ENCODE assay signal across 8 cellular contexts in the genomic region with DNA sequence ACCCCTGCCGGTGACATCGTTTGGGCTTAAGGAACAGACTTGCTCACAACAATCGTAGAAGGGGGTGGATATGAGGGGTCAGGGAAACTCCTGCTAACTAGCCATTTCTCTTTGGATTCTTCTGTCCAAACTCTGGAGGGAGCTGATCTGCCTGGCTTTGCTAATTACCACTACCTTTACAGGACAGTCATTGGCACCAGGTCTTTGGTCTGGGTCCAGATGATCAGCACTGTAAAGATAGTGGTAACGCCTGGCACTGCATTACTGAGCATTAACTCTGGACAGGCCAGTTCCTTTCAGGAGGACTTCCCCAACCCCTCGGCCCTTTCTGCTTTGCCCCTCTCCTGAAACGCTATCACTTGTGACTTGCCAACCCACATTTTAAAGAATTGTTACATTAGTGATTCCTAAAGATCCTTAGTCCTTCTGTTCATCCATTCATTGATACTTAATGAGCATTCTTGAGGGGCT. TPM values are rescaled to one million over a fixed set of nuclear protein-coding genes. Genes with fewer than 3 reads are reported as not detected.
A peak's percentile ranks its signal among the peaks of the same experiment; 100 is the strongest.
DNase-seq lines count a peak whose midpoint lies in the region; ATAC-seq and TF ChIP-seq lines count a peak whose summit lies in the region.

No MANE protein-coding gene starts in this region.

- H4K8ac ChIP-seq in IMR-90 (ENCODE audit: low read depth in 2 of 2, low read length in 2 of 2), result peak overlapping the region; percentile 21 to 71

- H3K4ac ChIP-seq in IMR-90 (ENCODE audit: low read depth, low read length), result peak overlapping the region; percentile 84

- WGBS in IMR-90 (ENCODE audit: extremely low coverage in 2 of 2, insufficient read length in 1 of 2), 2 experiments, result no CpG with 5 or more reads among the region's 6 CpGs

- CTCF ChIA-PET in IMR-90 (lab: Yijun Ruan, JAX), result no interaction called here
- CTCF ChIA-PET in HEK293T (lab: Yijun Ruan, JAX), result interaction anchor here (1.2 kb wide), 1 partner anchor 125 kb away, joined by 3 read pairs; no protein-coding TSS in a partner anchor

- peak overlapping the region; percentile 25; the same call in 1 of the 2 replicates for H4K5ac ChIP-seq in IMR-90 (ENCODE audit: low read depth, low read length)

- TF ChIP-seq RAD21 in IMR-90 (IDR thresholded peaks at IDR 0.05; ENCODE audit: low read length), result no peak

- no peak overlapping the region for H2BK15ac ChIP-seq in IMR-90 (ENCODE audit: low read depth, low read length)

- no peak overlapping the region for H2BK120ac ChIP-seq in IMR-90 (ENCODE audit: low read depth, low read length)

- TF ChIP-seq CTCF in IMR-90 (conservative IDR thresholded peaks at IDR 0.05; ENCODE audit: low read depth, low read length), result no peak

- peak overlapping the region; percentile 78 for H3K56ac ChIP-seq in IMR-90 (ENCODE audit: extremely low read depth, insufficient read depth, low read length)

- in situ Hi-C loops in IMR-90 (cut with MboI; ENCODE audit: low sequenced_read_pairs), result no loop called here

- peaks cover 22% of the 10 kb centered on the region for H3K9me1 ChIP-seq in IMR-90 (ENCODE audit: insufficient read depth, low read length)

- dilution Hi-C loops in IMR-90 (cut with HindIII; ENCODE audit: low sequenced_read_pairs, unreplicated experiment), result no loop called here

- DNase-seq in IMR-90 (no peak), NCI-H510A treated with DMSO at 0.1 percent for 48 hours (lab: John Stamatoyannopoulos, UW) (no peak), HEK293T (ENCODE audit: extremely low spot score) (no peak)
- no peak for DNase-seq in activated naive CD8-positive, alpha-beta T cell treated with anti-CD3 and anti-CD28 coated beads, Interleukin-2, amount 10 ng/mL, durations not matched to agents 7 days and 5 days
- no peak for DNase-seq in stimulated activated naive B cell treated with anti-CD40 and anti-IgM and Interleukin-4, amounts not matched to agents 10 μg/mL and 1 μg/mL and 100 μg/mL, for 72 hours
- no peak for DNase-seq in activated CD8-positive, alpha-beta memory T cell treated with anti-CD3 and anti-CD28 coated beads, Interleukin-2, amount 50 U/mL, for 48 hours

- no peak for TF ChIP-seq POLR2A in IMR-90 (IDR thresholded peaks at IDR 0.05; ENCODE audit: low read depth, low read length)

- H2AK5ac ChIP-seq in IMR-90 (ENCODE audit: low read depth, low read length), result peak overlapping the region; percentile 86

- POLR2A ChIA-PET in IMR-90 (lab: Charles Lee; ENCODE audit: unreplicated experiment) (interaction anchor here (0.6 kb wide), 1 partner anchor 90 kb away, joined by 3 read pairs; no protein-coding TSS in a partner anchor), HEK293T (lab: Yijun Ruan, JAX) (no interaction called here)
- POLR2A ChIA-PET in activated naive CD8-positive, alpha-beta T cell treated with anti-CD3 and anti-CD28 coated beads, Interleukin-2, amount 10 ng/mL, durations not matched to agents 7 days and 5 days (lab: Charles Lee), result no interaction called here

- peak overlapping the region; percentile 94 for H2AK9ac ChIP-seq in IMR-90 (replicated peaks; ENCODE audit: low read depth, low read length, poor library complexity)

- no peak overlapping the region for H2BK20ac ChIP-seq in IMR-90 (ENCODE audit: low read depth, low read length)

- BruUV-seq in IMR-90 (replicated peaks; lab: Mats Ljungman, UMichigan), result TSS peak; percentile 40

- H3K4me1 ChIP-seq in IMR-90 (ENCODE audit: control insufficient read depth, insufficient read depth, low read length) (peaks cover 17% of the 10 kb centered on the region), iPS-18a (ENCODE audit: control insufficient read depth, low read depth, low read length) (peaks cover 23% of the 10 kb centered on the region)

- H4K91ac ChIP-seq in IMR-90 (ENCODE audit: insufficient read depth, low read depth, low read length), result peak overlapping the region; percentile 64

- H3K36me3 ChIP-seq in IMR-90 (ENCODE audit: control insufficient read depth, insufficient read depth, low read length) (peaks cover 8% of the 10 kb centered on the region), iPS-18a (ENCODE audit: control insufficient read depth, low read depth, low read length) (peaks cover 18% of the 10 kb centered on the region)

- ATAC-seq in IMR-90 (ENCODE audit: low read depth) (no peak), GM18873 (IDR thresholded peaks at IDR 0.05; ENCODE audit: low FRiP score, unreplicated experiment) (no peak)
- ATAC-seq in activated naive CD8-positive, alpha-beta T cell treated with anti-CD3 and anti-CD28 coated beads, Interleukin-2, amount 10 ng/mL, durations not matched to agents 7 days and 5 days (ENCODE audit: low read depth), result no peak
- no peak for ATAC-seq in stimulated activated naive B cell treated with anti-CD40 and anti-IgM and Interleukin-4, amounts not matched to agents 10 μg/mL and 1 μg/mL and 100 μg/mL, for 72 hours (replicated peaks)

- peaks cover 33% of the 10 kb centered on the region for H3K4me1 Mint-ChIP-seq in activated naive CD8-positive, alpha-beta T cell treated with anti-CD3 and anti-CD28 coated beads, Interleukin-2, amount 10 ng/mL, durations not matched to agents 7 days and 5 days
- peaks cover 30 to 49% of the 10 kb centered on the region in 2 donors for H3K4me1 Mint-ChIP-seq in stimulated activated naive B cell treated with anti-CD40 and anti-IgM and Interleukin-4, amounts not matched to agents 10 μg/mL and 1 μg/mL and 100 μg/mL, for 72 hours

- H2BK5ac ChIP-seq in IMR-90 (ENCODE audit: low read depth, low read length, poor library complexity, severe bottlenecking), result peak overlapping the region; percentile 70

- H3K4me3 ChIP-seq in IMR-90 (ENCODE audit: insufficient read depth, low read depth, low read length), result peak overlapping the region; percentile 81
- peak overlapping the region; percentile 98 for H3K4me3 ChIP-seq in iPS-18a (ENCODE audit: low read length)

- H3K27ac ChIP-seq in IMR-90 (ENCODE audit: insufficient read depth, low read length) (peak overlapping the region; percentile 83), iPS-18a (ENCODE audit: low read length) (peak overlapping the region; percentile 83)

- H3K9me3 ChIP-seq in IMR-90 (ENCODE audit: control insufficient read depth, insufficient read depth, low read length) (no peaks in the 10 kb centered on the region), iPS-18a (ENCODE audit: control insufficient read depth, low read depth, low read length) (no peaks in the 10 kb centered on the region)

- H3K27me3 ChIP-seq in IMR-90 (ENCODE audit: control insufficient read depth, insufficient read depth, low read length) (no peaks in the 10 kb centered on the region), iPS-18a (ENCODE audit: control insufficient read depth, insufficient read depth, low read length) (no peaks in the 10 kb centered on the region)

- intact Hi-C loops in IMR-90 (cut with micrococcal nuclease), result loop anchor here (2.0 kb wide), 1 partner anchor 64 kb away; no protein-coding TSS in a partner anchor

- H3K27me3 Mint-ChIP-seq in activated naive CD8-positive, alpha-beta T cell treated with anti-CD3 and anti-CD28 coated beads, Interleukin-2, amount 10 ng/mL, durations not matched to agents 7 days and 5 days, result no peaks in the 10 kb centered on the region
- no peaks in the 10 kb centered on the region for H3K27me3 Mint-ChIP-seq in stimulated activated naive B cell treated with anti-CD40 and anti-IgM and Interleukin-4, amounts not matched to agents 10 μg/mL and 1 μg/mL and 100 μg/mL, for 72 hours

- H2AFZ ChIP-seq in IMR-90 (replicated peaks; ENCODE audit: low read length, poor library complexity), result peak overlapping the region; percentile 95

- peak overlapping the region; percentile 11; the same call in 1 of the 2 replicates for H3K18ac ChIP-seq in IMR-90 (ENCODE audit: low read depth, low read length)

- H3K23ac ChIP-seq in IMR-90 (ENCODE audit: low read depth, low read length), result peak overlapping the region; percentile 91

- peaks cover 29% of the 10 kb centered on the region for H4K20me1 ChIP-seq in IMR-90 (ENCODE audit: insufficient read depth, low read length)

- peak overlapping the region; percentile 92 for H3K27ac Mint-ChIP-seq in activated naive CD8-positive, alpha-beta T cell treated with anti-CD3 and anti-CD28 coated beads, Interleukin-2, amount 10 ng/mL, durations not matched to agents 7 days and 5 days
- peak overlapping the region; percentile 98 for H3K27ac Mint-ChIP-seq in stimulated activated naive B cell treated with anti-CD40 and anti-IgM and Interleukin-4, amounts not matched to agents 10 μg/mL and 1 μg/mL and 100 μg/mL, for 72 hours

- peak overlapping the region; percentile 94 for H3K4me3 Mint-ChIP-seq in activated naive CD8-positive, alpha-beta T cell treated with anti-CD3 and anti-CD28 coated beads, Interleukin-2, amount 10 ng/mL, durations not matched to agents 7 days and 5 days
- peak overlapping the region; percentile 97 to 99 for H3K4me3 Mint-ChIP-seq in stimulated activated naive B cell treated with anti-CD40 and anti-IgM and Interleukin-4, amounts not matched to agents 10 μg/mL and 1 μg/mL and 100 μg/mL, for 72 hours

- no peaks in the 10 kb centered on the region for H3K9me3 Mint-ChIP-seq in activated naive CD8-positive, alpha-beta T cell treated with anti-CD3 and anti-CD28 coated beads, Interleukin-2, amount 10 ng/mL, durations not matched to agents 7 days and 5 days
- peaks cover 0 to 3% of the 10 kb centered on the region in 2 donors for H3K9me3 Mint-ChIP-seq in stimulated activated naive B cell treated with anti-CD40 and anti-IgM and Interleukin-4, amounts not matched to agents 10 μg/mL and 1 μg/mL and 100 μg/mL, for 72 hours

- H3K79me1 ChIP-seq in IMR-90 (ENCODE audit: low read depth in 1 of 2, low read length in 2 of 2), result peaks cover 26 to 78% of the 10 kb centered on the region in 2 experiments

- H3K9ac ChIP-seq in IMR-90 (ENCODE audit: low read depth, low read length), result peak overlapping the region; percentile 89
- H3K9ac ChIP-seq in iPS-18a (ENCODE audit: low read length), result peak overlapping the region; percentile 97

- H3K4me2 ChIP-seq in IMR-90 (ENCODE audit: low read depth, low read length), result peak overlapping the region; percentile 98

- H3K14ac ChIP-seq in IMR-90 (replicated peaks; ENCODE audit: low read depth, low read length), result peak overlapping the region; percentile 90

- peaks cover 16% of the 10 kb centered on the region for H3K36me3 Mint-ChIP-seq in activated naive CD8-positive, alpha-beta T cell treated with anti-CD3 and anti-CD28 coated beads, Interleukin-2, amount 10 ng/mL, durations not matched to agents 7 days and 5 days
- H3K36me3 Mint-ChIP-seq in stimulated activated naive B cell treated with anti-CD40 and anti-IgM and Interleukin-4, amounts not matched to agents 10 μg/mL and 1 μg/mL and 100 μg/mL, for 72 hours, result peaks cover 19 to 30% of the 10 kb centered on the region in 2 donors

RNA-seq across cellular contexts. Expression of a gene that starts 0.8 kb away (rescaled TPM):
- total RNA-seq in IMR-90 (2012; rRNA removed), result 1.1 and 1.4 TPM in 2 replicates
- 14.4 and 16.9 TPM in 2 replicates for polyA plus RNA-seq in IMR-90 (2012; rRNA removed)
- 1.5 and 2.6 TPM in 2 replicates for polyA plus RNA-seq in IMR-90 (2012; cell fraction: cytosol; rRNA removed)
- 0.62 and 26.4 TPM in 2 replicates for polyA plus RNA-seq in IMR-90 (2012; cell fraction: nucleus; rRNA removed; ENCODE audit: low replicate concordance)
- 10 to 100 TPM in 1 of 2 experiments, 1 to 10 TPM in 1; 8.5 to 12.8 TPM for total RNA-seq in activated naive CD8-positive, alpha-beta T cell treated with anti-CD3 and anti-CD28 coated beads, Interleukin-2, amount 10 ng/mL, durations not matched to agents 7 days and 5 days

RNA-seq across cellular contexts. Expression of a gene that starts 3.5 kb away (rescaled TPM):
- total RNA-seq in IMR-90 (2012; rRNA removed), result 161 and 173 TPM in 2 replicates
- polyA plus RNA-seq in IMR-90 (2012; rRNA removed), result 200 and 228 TPM in 2 replicates
- polyA plus RNA-seq in IMR-90 (2012; cell fraction: cytosol; rRNA removed), result 168 and 316 TPM in 2 replicates
- polyA plus RNA-seq in IMR-90 (2012; cell fraction: nucleus; rRNA removed; ENCODE audit: low replicate concordance), result 247 and 500 TPM in 2 replicates
- 10 to 100 TPM; 22.3 to 28.7 TPM for total RNA-seq in activated naive CD8-positive, alpha-beta T cell treated with anti-CD3 and anti-CD28 coated beads, Interleukin-2, amount 10 ng/mL, durations not matched to agents 7 days and 5 days

RNA-seq across cellular contexts. Expression of a gene that starts 42.1 kb away (rescaled TPM):
- total RNA-seq in IMR-90 (2012; rRNA removed), result not detected in 2 replicates
- 0.04 TPM in 1 of 2 replicates, not detected in the other for polyA plus RNA-seq in IMR-90 (2012; rRNA removed)
- 0.04 TPM in 1 of 2 replicates, not detected in the other for polyA plus RNA-seq in IMR-90 (2012; cell fraction: cytosol; rRNA removed)
- 0.24 and 0.60 TPM in 2 replicates for polyA plus RNA-seq in IMR-90 (2012; cell fraction: nucleus; rRNA removed; ENCODE audit: low replicate concordance)
- total RNA-seq in activated naive CD8-positive, alpha-beta T cell treated with anti-CD3 and anti-CD28 coated beads, Interleukin-2, amount 10 ng/mL, durations not matched to agents 7 days and 5 days, result 10 to 100 TPM; 10.5 to 13.0 TPM

Comparison
In these comparisons a context has a peak if more than half of its experiments do, and no peak if none do; other contexts are left out.
1. RNA of a gene that starts 42.1 kb away (total RNA-seq): 10.5 to 13.0 TPM in activated naive CD8-positive, alpha-beta T cell treated with anti-CD3 and anti-CD28 coated beads, Interleukin-2, amount 10 ng/mL, durations not matched to agents 7 days and 5 days; not detected in IMR-90; every median in the first group is over 10 times any median in the second.